In genomic region chr1:48093696-48094518, GRCh38 we compare ENCODE assay signal across 8 cellular contexts.
A peak's percentile ranks its signal among the peaks of the same experiment; 100 is the strongest.
DNase-seq lines count a peak whose midpoint lies in the region; ATAC-seq, FAIRE-seq and TF ChIP-seq lines count a peak whose summit lies in the region.

No MANE protein-coding gene starts in this region.

- intact Hi-C loops in ascending aorta (cut with DNase I), result no loop called here

- FAIRE-seq in GM12891 (lab: Jason Lieb, UNC), result peak; percentile 83

- H3K27me3 Mint-ChIP-seq in T-helper 17 cell (peaks cover 75% of the 10 kb centered on the region), immature natural killer cell (ENCODE audit: low read depth in 3 of 3) (peaks cover 11 to 18% (median 13%) of the 10 kb centered on the region in 3 donors)

- no peaks in the 10 kb centered on the region for H3K36me3 ChIP-seq in ascending aorta

- ATAC-seq in HG02678 (IDR thresholded peaks at IDR 0.05; ENCODE audit: unreplicated experiment) (peak; percentile 96), T-helper 17 cell (peak; percentile 90)

- H3K4me3 Mint-ChIP-seq in T-helper 17 cell (peak overlapping the region; percentile 63), immature natural killer cell (peak overlapping the region; percentile 57 to 77 (median 70))

- no peak overlapping the region for H3K4me3 ChIP-seq in ascending aorta

- H3K27ac Mint-ChIP-seq in T-helper 17 cell (no peak overlapping the region), immature natural killer cell (no peak overlapping the region)

- H3K27ac ChIP-seq in ascending aorta, result no peak overlapping the region

- no peaks in the 10 kb centered on the region for H3K4me1 ChIP-seq in ascending aorta

- H3K36me3 Mint-ChIP-seq in T-helper 17 cell (ENCODE audit: low read depth) (peaks cover 3% of the 10 kb centered on the region), immature natural killer cell (no peaks in the 10 kb centered on the region)

- H3K4me1 Mint-ChIP-seq in T-helper 17 cell, result peaks cover 8% of the 10 kb centered on the region
- H3K4me1 Mint-ChIP-seq in immature natural killer cell, result peaks cover 7 to 15% of the 10 kb centered on the region in 2 donors

- peak; percentile 27 to 66 (median 56) for TF ChIP-seq CTCF in ascending aorta (IDR thresholded peaks at IDR 0.05)

- no peak for TF ChIP-seq POLR2A in GM12891 (IDR thresholded peaks at IDR 0.05; ENCODE audit: low read depth, low read length)

- no peaks in the 10 kb centered on the region for H3K27me3 ChIP-seq in ascending aorta

- H3K9me3 ChIP-seq in T-helper 17 cell (ENCODE audit: control insufficient read depth, low read length, poor library complexity, severe bottlenecking) (no peaks in the 10 kb centered on the region), ascending aorta (no peaks in the 10 kb centered on the region)

- DNase-seq in GM12891 (ENCODE audit: insufficient read length, low spot score) (peak; percentile 68), NCI-H1105 treated with DMSO at 0.1 percent for 48 hours (lab: John Stamatoyannopoulos, UW) (peak; percentile 84), T-helper 17 cell (peak; percentile 31 to 64 (median 39)), ascending aorta (ENCODE audit: low spot score in 2 of 2) (peak in 1 of 2 donors; percentile 71), immature natural killer cell (peak; percentile 51 to 64 (median 57)), mesenteric fat pad (ENCODE audit: low spot score) (no peak)
- DNase-seq in stimulated activated CD4-positive, alpha-beta T cell treated with anti-CD3 and anti-CD28 coated beads, Interleukin-2, amount 100 ng/mL, for 4 hours (ENCODE audit: low read depth), result peak; percentile 53

- peaks cover 0 to 2% (median 0%) of the 10 kb centered on the region in 6 donors for H3K9me3 Mint-ChIP-seq in immature natural killer cell

TF ChIP-seq in GM12891, 5 proteins besides CTCF, POLR2A, EP300 and RAD21:
- TF ChIP-seq TAF1 (IDR thresholded peaks at IDR 0.05; ENCODE audit: low read depth, low read length) (no peak), POLR2AphosphoS5 (IDR thresholded peaks at IDR 0.05; ENCODE audit: low read depth, low read length) (no peak), POU2F2 (IDR thresholded peaks at IDR 0.05; ENCODE audit: low read depth, low read length) (no peak), PAX5 (IDR thresholded peaks at IDR 0.05; ENCODE audit: insufficient read depth, low read length, severe bottlenecking) (no peak), SPI1 (IDR thresholded peaks at IDR 0.05; ENCODE audit: low read depth, low read length) (no peak)
